8 cellular contexts compared by ENCODE assay signal in genomic region chr19:19342086-19343015, GRCh38. TPM values are rescaled to one million over a fixed set of nuclear protein-coding genes. Genes with fewer than 3 reads are reported as not detected.
A peak's percentile ranks its signal among the peaks of the same experiment; 100 is the strongest.
DNase-seq lines count a peak whose midpoint lies in the region; ATAC-seq, FAIRE-seq and TF ChIP-seq lines count a peak whose summit lies in the region.

No MANE protein-coding gene starts in this region.

- no peaks in the 10 kb centered on the region; a peak in 1 of 7 replicates for H3K4me1 ChIP-seq in H1 (replicated peaks in 1 of 4; ENCODE audit: control insufficient read depth in 3 of 4, insufficient read depth in 4 of 4, low read length in 3 of 4)

- H3K4me1 Mint-ChIP-seq in Calu3 (ENCODE audit: low read depth, unreplicated experiment) (no peaks in the 10 kb centered on the region), mesothelial cell of epicardium (no peaks in the 10 kb centered on the region), natural killer cell (no peaks in the 10 kb centered on the region)

- H4K8ac ChIP-seq in H1 (ENCODE audit: extremely low read depth, insufficient read depth, low read length): no peak overlapping the region

- no peak overlapping the region for H2BK20ac ChIP-seq in H1 (ENCODE audit: low read length)

- no peak for TF ChIP-seq EP300 in H1 (IDR thresholded peaks at IDR 0.05; ENCODE audit: borderline replicate concordance in 1 of 2, low read depth in 2 of 2, low read length in 2 of 2)

- no peak overlapping the region for H3K18ac ChIP-seq in H1 (ENCODE audit: extremely low read depth, low read length)

- no peak overlapping the region for H3K14ac ChIP-seq in H1 (ENCODE audit: insufficient read length)

- POLR2A ChIA-PET in H1 (lab: Charles Lee; ENCODE audit: partially characterized antibody): interaction anchor here (0.7 to 1.6 kb wide), 10 partner anchors 9 to 157 kb away, joined by 3 to 9 read pairs (median 3); no protein-coding TSS in a partner anchor

- H3K27me3 Mint-ChIP-seq in Calu3 (ENCODE audit: unreplicated experiment) (no peaks in the 10 kb centered on the region), mesothelial cell of epicardium (ENCODE audit: low read depth) (no peaks in the 10 kb centered on the region), natural killer cell (ENCODE audit: low read depth in 2 of 2) (no peaks in the 10 kb centered on the region)

- no peak overlapping the region for H3K9ac ChIP-seq in H1 (replicated peaks in 1 of 4; ENCODE audit: extremely low read depth in 1 of 4, low read depth in 3 of 4, low read length in 3 of 4)

- DNase-seq in Calu3: peak; percentile 44
- DNase-seq in HPDE6-E6E7 (ENCODE audit: extremely low spot score): peak; percentile 51
- DNase-seq in OCI-M1 (lab: John Stamatoyannopoulos, UW): peak; percentile 68
- DNase-seq in H1 (ENCODE audit: low read depth in 1 of 2, low spot score in 2 of 2): peak; percentile 71 to 95
- peak; percentile 43 to 79 for DNase-seq in mesothelial cell of epicardium (ENCODE audit: low spot score in 2 of 2, unreplicated experiment in 2 of 2)
- no peak for DNase-seq in natural killer cell
- DNase-seq in central memory CD4-positive, alpha-beta T cell: no peak

- no peak overlapping the region for H3K27ac Mint-ChIP-seq in Calu3 (ENCODE audit: unreplicated experiment)
- no peak overlapping the region for H3K27ac Mint-ChIP-seq in mesothelial cell of epicardium
- no peak overlapping the region for H3K27ac Mint-ChIP-seq in natural killer cell

- no peak overlapping the region for H4K91ac ChIP-seq in H1 (replicated peaks; ENCODE audit: insufficient read length, low read length)

- H3K79me2 ChIP-seq in H1 (ENCODE audit: control insufficient read depth in 1 of 2, insufficient read depth in 2 of 2, low read length in 2 of 2): no peaks in the 10 kb centered on the region

- intact Hi-C loops in Calu3 (cut with micrococcal nuclease; ENCODE audit: unreplicated experiment): no loop called here
- intact Hi-C loops in natural killer cell (cut with micrococcal nuclease): no loop called here

- H3K9me3 Mint-ChIP-seq in Calu3 (ENCODE audit: low read depth, unreplicated experiment) (no peaks in the 10 kb centered on the region), mesothelial cell of epicardium (no peaks in the 10 kb centered on the region), natural killer cell (no peaks in the 10 kb centered on the region)

- H4K5ac ChIP-seq in H1 (ENCODE audit: insufficient read length, low read depth, low read length): no peak overlapping the region

- no peak overlapping the region for H2BK5ac ChIP-seq in H1 (ENCODE audit: low read depth, low read length)

- FAIRE-seq in H1 (lab: Jason Lieb, UNC): peak; percentile 39

- ATAC-seq in natural killer cell: no peak
- ATAC-seq in GM19452 (IDR thresholded peaks at IDR 0.05; ENCODE audit: unreplicated experiment): no peak

- H3K4me3 ChIP-seq in H1 (ENCODE audit: extremely low read depth in 1 of 4, insufficient read depth in 2 of 4, low read depth in 3 of 4, low read length in 4 of 4): no peak overlapping the region

- no peaks in the 10 kb centered on the region for H3K9me3 ChIP-seq in H1 (ENCODE audit: insufficient read depth in 2 of 2, low read depth in 1 of 2, low read length in 1 of 2)

- H3K23ac ChIP-seq in H1 (ENCODE audit: insufficient read length): no peak overlapping the region

- no peak overlapping the region for H2AK5ac ChIP-seq in H1 (ENCODE audit: low read depth, low read length)

- no TSS peak for BruUV-seq in Calu3 (replicated peaks; lab: Mats Ljungman, UMichigan)

- H2BK120ac ChIP-seq in H1 (replicated peaks; ENCODE audit: low read depth, low read length): no peak overlapping the region

- no peak overlapping the region for H2BK15ac ChIP-seq in H1 (ENCODE audit: low read length)

- H2BK12ac ChIP-seq in H1 (ENCODE audit: low read depth, low read length): no peak overlapping the region

- WGBS in H1 (ENCODE audit: extremely low coverage in 1 of 2, insufficient coverage in 1 of 2, insufficient read length in 1 of 2, insufficient replicate concordance in 2 of 2, low coverage in 1 of 2, low lambda C conversion rate in 2 of 2, missing lambda C conversion rate in 1 of 2), 2 experiments: 71% methylated on average over 27 of the region's 28 CpGs; no CpG with 5 or more reads in 1 of the 2 experiments

- H3K23me2 ChIP-seq in H1 (ENCODE audit: low read depth, low read length): no peaks in the 10 kb centered on the region

- H3K79me1 ChIP-seq in H1 (ENCODE audit: low read depth, low read length): no peaks in the 10 kb centered on the region; the same call in 1 of the 2 replicates

- H2AFZ ChIP-seq in H1 (ENCODE audit: low read length): no peak overlapping the region

- TF ChIP-seq POLR2A in H1 (IDR thresholded peaks at IDR 0.05; ENCODE audit: control extremely low read depth in 1 of 2, low read depth in 2 of 2, low read length in 2 of 2): peak in 1 of 2 experiments; percentile 33; a peak in 1 of 3 replicates

- TF ChIP-seq RAD21 in H1 (IDR thresholded peaks at IDR 0.05 in 1 of 2, conservative IDR thresholded peaks at IDR 0.05 in 1 of 2; ENCODE audit: low read depth in 2 of 2, low read length in 2 of 2): peak; percentile 75 to 78

- H4K20me1 ChIP-seq in H1 (replicated peaks in 1 of 2; ENCODE audit: control insufficient read depth in 1 of 2, insufficient read depth in 2 of 2, low read length in 2 of 2): peaks cover 6 to 18% of the 10 kb centered on the region in 2 experiments

- no peak overlapping the region for H3K4ac ChIP-seq in H1 (replicated peaks; ENCODE audit: insufficient read length, low read depth, low read length)

- peaks cover 32% of the 10 kb centered on the region for H3K36me3 Mint-ChIP-seq in Calu3 (ENCODE audit: insufficient read depth, unreplicated experiment)
- H3K36me3 Mint-ChIP-seq in mesothelial cell of epicardium: peaks cover 26% of the 10 kb centered on the region
- no peaks in the 10 kb centered on the region for H3K36me3 Mint-ChIP-seq in natural killer cell

- H3K56ac ChIP-seq in H1 (replicated peaks; ENCODE audit: insufficient read length, low read depth, low read length): no peak overlapping the region

- no peak overlapping the region for H3K4me3 Mint-ChIP-seq in Calu3 (ENCODE audit: low read depth, unreplicated experiment)
- H3K4me3 Mint-ChIP-seq in mesothelial cell of epicardium: no peak overlapping the region
- H3K4me3 Mint-ChIP-seq in natural killer cell: no peak overlapping the region

- peaks cover 29 to 59% (median 45%) of the 10 kb centered on the region in 4 experiments for H3K36me3 ChIP-seq in H1 (ENCODE audit: control insufficient read depth in 2 of 4, insufficient read depth in 4 of 4, low read length in 3 of 4)

- no peaks in the 10 kb centered on the region for H3K27me3 ChIP-seq in H1 (replicated peaks in 1 of 4; ENCODE audit: control insufficient read depth in 3 of 4, extremely low read depth in 1 of 4, insufficient read depth in 3 of 4, low read length in 3 of 4)

- TF ChIP-seq CTCF in Calu3 (IDR thresholded peaks at IDR 0.05; ENCODE audit: unreplicated experiment) (peak; percentile 56), H1 (IDR thresholded peaks at IDR 0.05; ENCODE audit: control extremely low read depth in 1 of 3, insufficient read depth in 1 of 3, low read depth in 1 of 3, low read length in 3 of 3) (peak; percentile 91 to 99 (median 99)), mesothelial cell of epicardium (IDR thresholded peaks at IDR 0.05; ENCODE audit: unreplicated experiment) (peak; percentile 91), natural killer cell (IDR thresholded peaks at IDR 0.05) (no peak)

- H3K4me2 ChIP-seq in H1 (ENCODE audit: insufficient read depth in 1 of 2, low read depth in 2 of 2, low read length in 2 of 2): no peak overlapping the region

- H3K27ac ChIP-seq in H1 (ENCODE audit: low read depth, low read length): no peak overlapping the region

- CTCF ChIA-PET in Calu3 (lab: Charles Lee) (no interaction called here), H1 (lab: Charles Lee; ENCODE audit: partially characterized antibody) (interaction anchor here (0.6 to 5.8 kb wide), 26 partner anchors 11 to 266 kb away, joined by 3 to 56 read pairs (median 4); partner anchors contain the start of gene NDUFA13)

TF ChIP-seq in H1, 55 proteins besides CTCF, POLR2A, EP300 and RAD21 (continues in another document):
- no peak for TF ChIP-seq TBP (IDR thresholded peaks at IDR 0.05; ENCODE audit: low read depth, low read length)
- TF ChIP-seq CHD2 (IDR thresholded peaks at IDR 0.05; ENCODE audit: low read length): no peak
- no peak for TF ChIP-seq SIX5 (IDR thresholded peaks at IDR 0.05; ENCODE audit: low read depth, low read length)
- no peak for TF ChIP-seq RXRA (IDR thresholded peaks at IDR 0.05; ENCODE audit: insufficient read depth, low read depth, low read length)
- peak in 1 of 2 experiments; percentile 73; a peak in 2 of 4 replicates for TF ChIP-seq SIN3A (conservative IDR thresholded peaks at IDR 0.05 in 1 of 2, IDR thresholded peaks at IDR 0.05 in 1 of 2; ENCODE audit: low read depth in 1 of 2, low read length in 2 of 2)
- no peak for TF ChIP-seq BRCA1 (IDR thresholded peaks at IDR 0.05; ENCODE audit: low read depth, low read length)

RNA-seq across cellular contexts. Expression of gene MAU2, which starts 21.7 kb away (rescaled TPM):
- total RNA-seq in Calu3 (2022): 39.5 and 41.3 TPM in 2 replicates
- total RNA-seq in H1 (2021; fragmentation: NEBNext Ultra II Directional; extraction: Animal tissue kit (Norgen Biotek cat#: 25700)): 40.8 TPM in 2 replicates
- polyA plus RNA-seq in H1 (2011; rRNA removed): 32.0 and 43.7 TPM in 2 replicates
- polyA plus RNA-seq in H1 (2011; cell fraction: cytosol; rRNA removed): 32.1 TPM
- polyA plus RNA-seq in H1 (2011; cell fraction: nucleus; rRNA removed): 98.5 TPM
- 23.0 to 31.5 TPM (median 28.2 TPM) in 4 replicates for polyA plus RNA-seq in H1 (2012, experiment 1 of 2)
- polyA plus RNA-seq in H1 (2012, experiment 2 of 2): 16.4 TPM
- polyA plus RNA-seq in H1 (2013, experiment 1 of 2): 16.2 TPM
- polyA plus RNA-seq in H1 (2013, experiment 2 of 2): 13.9 TPM
- polyA minus RNA-seq in H1 (2011; rRNA and poly(A)+ RNA removed): 87.6 and 99.4 TPM in 2 replicates
- 42.6 TPM for polyA minus RNA-seq in H1 (2011; cell fraction: cytosol; rRNA and poly(A)+ RNA removed)
- 79.4 TPM for polyA minus RNA-seq in H1 (2011; cell fraction: nucleus; rRNA and poly(A)+ RNA removed)
- 93.0 to 107 TPM (median 94.7 TPM) in 3 replicates for total RNA-seq in mesothelial cell of epicardium
- 100 to 1,000 TPM; 144 to 164 (median 151) TPM for total RNA-seq in natural killer cell

RNA-seq across cellular contexts. Expression of gene SUGP1, which starts 22.0 kb away (rescaled TPM):
- total RNA-seq in Calu3 (2022) (38.9 and 41.3 TPM in 2 replicates), mesothelial cell of epicardium (70.2 to 77.2 TPM (median 74.9 TPM) in 3 replicates), natural killer cell (10 to 100 TPM; 64.7 to 86.5 (median 75.8) TPM)
- total RNA-seq in H1 (2021; fragmentation: NEBNext Ultra II Directional; extraction: Animal tissue kit (Norgen Biotek cat#: 25700)): 65.2 and 70.5 TPM in 2 replicates
- polyA plus RNA-seq in H1 (2011; rRNA removed): 38.5 and 56.6 TPM in 2 replicates
- polyA plus RNA-seq in H1 (2011; cell fraction: cytosol; rRNA removed): 66.9 TPM
- polyA plus RNA-seq in H1 (2011; cell fraction: nucleus; rRNA removed): 143 TPM
- 70.0 to 90.1 TPM (median 81.2 TPM) in 4 replicates for polyA plus RNA-seq in H1 (2012, experiment 1 of 2)
- polyA plus RNA-seq in H1 (2012, experiment 2 of 2): 41.7 TPM
- 66.1 TPM for polyA plus RNA-seq in H1 (2013, experiment 1 of 2)
- polyA plus RNA-seq in H1 (2013, experiment 2 of 2): 58.2 TPM
- polyA minus RNA-seq in H1 (2011; rRNA and poly(A)+ RNA removed): 30.0 and 32.8 TPM in 2 replicates
- polyA minus RNA-seq in H1 (2011; cell fraction: cytosol; rRNA and poly(A)+ RNA removed): 30.8 TPM
- 44.9 TPM for polyA minus RNA-seq in H1 (2011; cell fraction: nucleus; rRNA and poly(A)+ RNA removed)

Comparison
In these comparisons a context has a peak if more than half of its experiments do, and no peak if none do; other contexts are left out.
1. DNase-seq: peak in Calu3 (single experiment), HPDE6-E6E7 (single experiment), OCI-M1 (single experiment), H1 (2 of 2) and mesothelial cell of epicardium (2 of 2); none in natural killer cell (single experiment) and central memory CD4-positive, alpha-beta T cell (single experiment).